Comparison of ENCODE assay signal across 1 cellular context in the genomic region with DNA sequence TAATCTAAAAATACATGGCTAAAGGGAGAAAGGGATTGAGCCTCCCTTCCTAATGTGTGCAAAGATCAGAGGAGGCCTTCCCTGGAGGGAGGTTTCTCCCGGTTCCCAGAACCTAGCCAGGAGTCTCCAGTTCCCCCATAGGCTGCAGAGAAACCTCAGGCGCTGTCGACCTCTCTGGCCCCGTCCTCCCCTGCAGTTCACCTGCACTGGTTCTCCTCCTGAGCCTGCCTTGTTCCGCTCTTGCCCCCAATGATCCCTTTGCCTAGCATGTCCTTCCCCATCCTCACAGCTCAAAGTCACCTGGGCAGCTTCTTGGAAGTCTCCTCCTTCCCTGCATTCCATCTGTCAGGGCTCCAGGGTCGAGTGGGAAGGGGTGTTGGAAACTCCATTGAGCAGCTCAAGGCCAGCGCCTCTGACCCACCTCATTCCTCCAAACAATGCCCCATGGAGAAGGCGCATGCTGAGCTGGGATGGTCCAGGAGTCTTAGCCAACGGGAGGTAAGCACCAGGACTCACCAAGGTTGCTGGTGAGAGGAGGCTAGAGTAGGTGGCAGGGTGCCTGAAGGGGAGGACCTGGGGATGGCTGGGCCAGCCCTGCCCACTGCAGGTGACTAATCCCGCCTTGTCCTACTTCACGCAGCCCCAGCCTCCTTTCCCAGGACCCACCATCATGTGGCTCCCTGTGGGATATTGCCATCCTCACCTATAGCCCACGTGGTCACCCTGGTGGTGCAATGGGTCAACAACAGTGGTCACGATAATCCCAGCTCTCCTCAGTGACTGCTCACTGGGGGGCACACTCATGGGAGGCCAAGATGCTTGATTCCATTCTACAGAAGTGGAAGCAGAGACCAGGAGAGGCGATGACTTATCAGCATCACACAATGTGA.
TF ChIP-seq lines count a peak whose summit lies in the region.

No MANE protein-coding gene starts in this region.

TF ChIP-seq in IMR-90, 13 proteins besides CTCF, POLR2A, EP300 and RAD21:
- TF ChIP-seq MAZ (IDR thresholded peaks at IDR 0.05; ENCODE audit: borderline replicate concordance, low read depth, low read length) (no peak), NFE2L2 (IDR thresholded peaks at IDR 0.05; ENCODE audit: low read depth, low read length) (no peak), MAFK (IDR thresholded peaks at IDR 0.05; ENCODE audit: low read depth, low read length) (no peak), BHLHE40 (IDR thresholded peaks at IDR 0.05; ENCODE audit: low read depth, low read length) (no peak), RCOR1 (IDR thresholded peaks at IDR 0.05; ENCODE audit: insufficient replicate concordance, low read length) (no peak), SMC3 (IDR thresholded peaks at IDR 0.05; ENCODE audit: low read depth, low read length) (no peak), CHD1 (IDR thresholded peaks at IDR 0.05; ENCODE audit: low read depth, low read length) (no peak), RFX5 (IDR thresholded peaks at IDR 0.05; ENCODE audit: low read depth, low read length) (no peak), FOS (IDR thresholded peaks at IDR 0.05; ENCODE audit: low read depth, low read length) (no peak), MXI1 (IDR thresholded peaks at IDR 0.05; ENCODE audit: borderline replicate concordance, low read depth, low read length) (no peak), CEBPB (IDR thresholded peaks at IDR 0.05; ENCODE audit: low read depth, low read length) (no peak)
- TF ChIP-seq, protein P1, sequence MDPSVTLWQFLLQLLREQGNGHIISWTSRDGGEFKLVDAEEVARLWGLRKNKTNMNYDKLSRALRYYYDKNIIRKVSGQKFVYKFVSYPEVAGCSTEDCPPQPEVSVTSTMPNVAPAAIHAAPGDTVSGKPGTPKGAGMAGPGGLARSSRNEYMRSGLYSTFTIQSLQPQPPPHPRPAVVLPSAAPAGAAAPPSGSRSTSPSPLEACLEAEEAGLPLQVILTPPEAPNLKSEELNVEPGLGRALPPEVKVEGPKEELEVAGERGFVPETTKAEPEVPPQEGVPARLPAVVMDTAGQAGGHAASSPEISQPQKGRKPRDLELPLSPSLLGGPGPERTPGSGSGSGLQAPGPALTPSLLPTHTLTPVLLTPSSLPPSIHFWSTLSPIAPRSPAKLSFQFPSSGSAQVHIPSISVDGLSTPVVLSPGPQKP (IDR thresholded peaks at IDR 0.05; ENCODE audit: borderline replicate concordance, low read depth, low read length), result no peak
- TF ChIP-seq, protein P2, sequence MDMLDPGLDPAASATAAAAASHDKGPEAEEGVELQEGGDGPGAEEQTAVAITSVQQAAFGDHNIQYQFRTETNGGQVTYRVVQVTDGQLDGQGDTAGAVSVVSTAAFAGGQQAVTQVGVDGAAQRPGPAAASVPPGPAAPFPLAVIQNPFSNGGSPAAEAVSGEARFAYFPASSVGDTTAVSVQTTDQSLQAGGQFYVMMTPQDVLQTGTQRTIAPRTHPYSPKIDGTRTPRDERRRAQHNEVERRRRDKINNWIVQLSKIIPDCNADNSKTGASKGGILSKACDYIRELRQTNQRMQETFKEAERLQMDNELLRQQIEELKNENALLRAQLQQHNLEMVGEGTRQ (IDR thresholded peaks at IDR 0.05; ENCODE audit: low read depth, low read length), result no peak
